1 cellular context compared by ENCODE assay signal in the genomic region with DNA sequence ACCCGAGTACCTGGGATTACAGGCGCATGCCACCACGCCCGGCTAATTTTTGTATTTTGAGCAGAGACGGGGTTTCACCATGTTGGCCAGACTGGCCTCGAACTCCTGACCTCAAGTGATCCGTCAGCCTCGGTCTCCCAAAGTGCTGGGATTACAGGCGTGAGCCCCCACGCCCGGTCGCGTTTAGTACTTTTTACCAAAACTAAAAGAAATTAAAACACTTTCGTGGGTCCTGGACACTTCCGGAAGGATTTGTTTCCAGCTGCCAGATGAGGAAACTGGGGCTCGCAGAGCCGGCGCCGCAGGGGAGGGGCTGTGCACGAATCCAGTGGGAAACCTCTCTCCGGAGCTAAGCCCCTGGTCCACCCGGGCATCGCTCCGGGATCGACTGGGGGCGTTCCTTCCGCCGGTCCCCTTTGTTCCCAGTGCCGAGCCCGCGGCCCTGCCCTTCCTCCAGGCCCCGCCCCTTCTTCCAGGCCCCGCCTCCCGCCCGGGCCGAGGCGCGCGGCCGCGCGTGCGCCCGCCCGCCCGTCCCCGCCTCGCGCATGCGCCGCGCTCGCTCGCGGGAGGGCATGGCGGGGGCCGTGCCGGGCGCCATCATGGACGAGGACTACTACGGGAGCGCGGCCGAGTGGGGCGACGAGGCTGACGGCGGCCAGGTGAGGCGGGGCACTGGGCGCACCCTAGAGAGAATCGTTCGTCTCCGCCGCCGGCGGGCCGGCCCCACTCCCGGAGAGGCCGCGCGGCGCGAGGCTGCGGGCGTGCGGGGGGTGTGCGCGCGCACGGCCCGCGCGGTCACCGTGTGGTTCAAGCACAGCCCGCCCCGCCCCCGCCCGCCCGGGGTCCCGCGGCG.
TF ChIP-seq lines count a peak whose summit lies in the region.

A gene with protein sequence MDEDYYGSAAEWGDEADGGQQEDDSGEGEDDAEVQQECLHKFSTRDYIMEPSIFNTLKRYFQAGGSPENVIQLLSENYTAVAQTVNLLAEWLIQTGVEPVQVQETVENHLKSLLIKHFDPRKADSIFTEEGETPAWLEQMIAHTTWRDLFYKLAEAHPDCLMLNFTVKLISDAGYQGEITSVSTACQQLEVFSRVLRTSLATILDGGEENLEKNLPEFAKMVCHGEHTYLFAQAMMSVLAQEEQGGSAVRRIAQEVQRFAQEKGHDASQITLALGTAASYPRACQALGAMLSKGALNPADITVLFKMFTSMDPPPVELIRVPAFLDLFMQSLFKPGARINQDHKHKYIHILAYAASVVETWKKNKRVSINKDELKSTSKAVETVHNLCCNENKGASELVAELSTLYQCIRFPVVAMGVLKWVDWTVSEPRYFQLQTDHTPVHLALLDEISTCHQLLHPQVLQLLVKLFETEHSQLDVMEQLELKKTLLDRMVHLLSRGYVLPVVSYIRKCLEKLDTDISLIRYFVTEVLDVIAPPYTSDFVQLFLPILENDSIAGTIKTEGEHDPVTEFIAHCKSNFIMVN (plus strand): TSS at position 546 of the 853 bp plus-strand sequence. CDS start 54 bp downstream, at position 600.

TF ChIP-seq in HepG2, 621 proteins besides CTCF, POLR2A, EP300 and RAD21 (continued from another document and continues in another):
- TF ChIP-seq, protein P1, sequence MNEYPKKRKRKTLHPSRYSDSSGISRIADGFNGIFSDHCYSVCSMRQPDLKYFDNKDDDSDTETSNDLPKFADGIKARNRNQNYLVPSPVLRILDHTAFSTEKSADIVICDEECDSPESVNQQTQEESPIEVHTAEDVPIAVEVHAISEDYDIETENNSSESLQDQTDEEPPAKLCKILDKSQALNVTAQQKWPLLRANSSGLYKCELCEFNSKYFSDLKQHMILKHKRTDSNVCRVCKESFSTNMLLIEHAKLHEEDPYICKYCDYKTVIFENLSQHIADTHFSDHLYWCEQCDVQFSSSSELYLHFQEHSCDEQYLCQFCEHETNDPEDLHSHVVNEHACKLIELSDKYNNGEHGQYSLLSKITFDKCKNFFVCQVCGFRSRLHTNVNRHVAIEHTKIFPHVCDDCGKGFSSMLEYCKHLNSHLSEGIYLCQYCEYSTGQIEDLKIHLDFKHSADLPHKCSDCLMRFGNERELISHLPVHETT (CRISPR knock-in tag; conservative IDR thresholded peaks at IDR 0.05): peak; percentile 83
- peak; percentile 31 for TF ChIP-seq ZMYM4 (CRISPR knock-in tag; IDR thresholded peaks at IDR 0.05)
- TF ChIP-seq NONO (IDR thresholded peaks at IDR 0.05): no peak
- TF ChIP-seq NONO (CRISPR knock-in tag; conservative IDR thresholded peaks at IDR 0.05): no peak; the same call in 1 of the 2 replicates
- TF ChIP-seq, protein P2, sequence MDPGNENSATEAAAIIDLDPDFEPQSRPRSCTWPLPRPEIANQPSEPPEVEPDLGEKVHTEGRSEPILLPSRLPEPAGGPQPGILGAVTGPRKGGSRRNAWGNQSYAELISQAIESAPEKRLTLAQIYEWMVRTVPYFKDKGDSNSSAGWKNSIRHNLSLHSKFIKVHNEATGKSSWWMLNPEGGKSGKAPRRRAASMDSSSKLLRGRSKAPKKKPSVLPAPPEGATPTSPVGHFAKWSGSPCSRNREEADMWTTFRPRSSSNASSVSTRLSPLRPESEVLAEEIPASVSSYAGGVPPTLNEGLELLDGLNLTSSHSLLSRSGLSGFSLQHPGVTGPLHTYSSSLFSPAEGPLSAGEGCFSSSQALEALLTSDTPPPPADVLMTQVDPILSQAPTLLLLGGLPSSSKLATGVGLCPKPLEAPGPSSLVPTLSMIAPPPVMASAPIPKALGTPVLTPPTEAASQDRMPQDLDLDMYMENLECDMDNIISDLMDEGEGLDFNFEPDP (CRISPR knock-in tag; conservative IDR thresholded peaks at IDR 0.05): no peak
- TF ChIP-seq, protein P3, sequence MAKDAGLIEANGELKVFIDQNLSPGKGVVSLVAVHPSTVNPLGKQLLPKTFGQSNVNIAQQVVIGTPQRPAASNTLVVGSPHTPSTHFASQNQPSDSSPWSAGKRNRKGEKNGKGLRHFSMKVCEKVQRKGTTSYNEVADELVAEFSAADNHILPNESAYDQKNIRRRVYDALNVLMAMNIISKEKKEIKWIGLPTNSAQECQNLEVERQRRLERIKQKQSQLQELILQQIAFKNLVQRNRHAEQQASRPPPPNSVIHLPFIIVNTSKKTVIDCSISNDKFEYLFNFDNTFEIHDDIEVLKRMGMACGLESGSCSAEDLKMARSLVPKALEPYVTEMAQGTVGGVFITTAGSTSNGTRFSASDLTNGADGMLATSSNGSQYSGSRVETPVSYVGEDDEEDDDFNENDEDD (CRISPR knock-in tag; IDR thresholded peaks at IDR 0.05; ENCODE audit: borderline replicate concordance): peak; percentile 82; the same call in 1 of the 2 replicates
- TF ChIP-seq ERF (CRISPR knock-in tag; IDR thresholded peaks at IDR 0.05): 0 out of 2 replicates have a peak, but pooled peaks have one; percentile 34
- TF ChIP-seq SP1 (IDR thresholded peaks at IDR 0.05): no peak
- TF ChIP-seq SP1 (CRISPR knock-in tag; IDR thresholded peaks at IDR 0.05): peak; percentile 82
- TF ChIP-seq FOXO1 (CRISPR knock-in tag; IDR thresholded peaks at IDR 0.05): peak; percentile 23; the same call in 1 of the 2 replicates
- TF ChIP-seq, protein P4, sequence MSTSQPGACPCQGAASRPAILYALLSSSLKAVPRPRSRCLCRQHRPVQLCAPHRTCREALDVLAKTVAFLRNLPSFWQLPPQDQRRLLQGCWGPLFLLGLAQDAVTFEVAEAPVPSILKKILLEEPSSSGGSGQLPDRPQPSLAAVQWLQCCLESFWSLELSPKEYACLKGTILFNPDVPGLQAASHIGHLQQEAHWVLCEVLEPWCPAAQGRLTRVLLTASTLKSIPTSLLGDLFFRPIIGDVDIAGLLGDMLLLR (CRISPR knock-in tag; IDR thresholded peaks at IDR 0.05): no peak
- peak; percentile 81 for TF ChIP-seq ZNF768 (CRISPR knock-in tag; IDR thresholded peaks at IDR 0.05)
- TF ChIP-seq, protein P5, sequence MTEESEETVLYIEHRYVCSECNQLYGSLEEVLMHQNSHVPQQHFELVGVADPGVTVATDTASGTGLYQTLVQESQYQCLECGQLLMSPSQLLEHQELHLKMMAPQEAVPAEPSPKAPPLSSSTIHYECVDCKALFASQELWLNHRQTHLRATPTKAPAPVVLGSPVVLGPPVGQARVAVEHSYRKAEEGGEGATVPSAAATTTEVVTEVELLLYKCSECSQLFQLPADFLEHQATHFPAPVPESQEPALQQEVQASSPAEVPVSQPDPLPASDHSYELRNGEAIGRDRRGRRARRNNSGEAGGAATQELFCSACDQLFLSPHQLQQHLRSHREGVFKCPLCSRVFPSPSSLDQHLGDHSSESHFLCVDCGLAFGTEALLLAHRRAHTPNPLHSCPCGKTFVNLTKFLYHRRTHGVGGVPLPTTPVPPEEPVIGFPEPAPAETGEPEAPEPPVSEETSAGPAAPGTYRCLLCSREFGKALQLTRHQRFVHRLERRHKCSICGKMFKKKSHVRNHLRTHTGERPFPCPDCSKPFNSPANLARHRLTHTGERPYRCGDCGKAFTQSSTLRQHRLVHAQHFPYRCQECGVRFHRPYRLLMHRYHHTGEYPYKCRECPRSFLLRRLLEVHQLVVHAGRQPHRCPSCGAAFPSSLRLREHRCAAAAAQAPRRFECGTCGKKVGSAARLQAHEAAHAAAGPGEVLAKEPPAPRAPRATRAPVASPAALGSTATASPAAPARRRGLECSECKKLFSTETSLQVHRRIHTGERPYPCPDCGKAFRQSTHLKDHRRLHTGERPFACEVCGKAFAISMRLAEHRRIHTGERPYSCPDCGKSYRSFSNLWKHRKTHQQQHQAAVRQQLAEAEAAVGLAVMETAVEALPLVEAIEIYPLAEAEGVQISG (CRISPR knock-in tag; IDR thresholded peaks at IDR 0.05): peak; percentile 46; the same call in 1 of the 2 replicates
- TF ChIP-seq, protein P6, sequence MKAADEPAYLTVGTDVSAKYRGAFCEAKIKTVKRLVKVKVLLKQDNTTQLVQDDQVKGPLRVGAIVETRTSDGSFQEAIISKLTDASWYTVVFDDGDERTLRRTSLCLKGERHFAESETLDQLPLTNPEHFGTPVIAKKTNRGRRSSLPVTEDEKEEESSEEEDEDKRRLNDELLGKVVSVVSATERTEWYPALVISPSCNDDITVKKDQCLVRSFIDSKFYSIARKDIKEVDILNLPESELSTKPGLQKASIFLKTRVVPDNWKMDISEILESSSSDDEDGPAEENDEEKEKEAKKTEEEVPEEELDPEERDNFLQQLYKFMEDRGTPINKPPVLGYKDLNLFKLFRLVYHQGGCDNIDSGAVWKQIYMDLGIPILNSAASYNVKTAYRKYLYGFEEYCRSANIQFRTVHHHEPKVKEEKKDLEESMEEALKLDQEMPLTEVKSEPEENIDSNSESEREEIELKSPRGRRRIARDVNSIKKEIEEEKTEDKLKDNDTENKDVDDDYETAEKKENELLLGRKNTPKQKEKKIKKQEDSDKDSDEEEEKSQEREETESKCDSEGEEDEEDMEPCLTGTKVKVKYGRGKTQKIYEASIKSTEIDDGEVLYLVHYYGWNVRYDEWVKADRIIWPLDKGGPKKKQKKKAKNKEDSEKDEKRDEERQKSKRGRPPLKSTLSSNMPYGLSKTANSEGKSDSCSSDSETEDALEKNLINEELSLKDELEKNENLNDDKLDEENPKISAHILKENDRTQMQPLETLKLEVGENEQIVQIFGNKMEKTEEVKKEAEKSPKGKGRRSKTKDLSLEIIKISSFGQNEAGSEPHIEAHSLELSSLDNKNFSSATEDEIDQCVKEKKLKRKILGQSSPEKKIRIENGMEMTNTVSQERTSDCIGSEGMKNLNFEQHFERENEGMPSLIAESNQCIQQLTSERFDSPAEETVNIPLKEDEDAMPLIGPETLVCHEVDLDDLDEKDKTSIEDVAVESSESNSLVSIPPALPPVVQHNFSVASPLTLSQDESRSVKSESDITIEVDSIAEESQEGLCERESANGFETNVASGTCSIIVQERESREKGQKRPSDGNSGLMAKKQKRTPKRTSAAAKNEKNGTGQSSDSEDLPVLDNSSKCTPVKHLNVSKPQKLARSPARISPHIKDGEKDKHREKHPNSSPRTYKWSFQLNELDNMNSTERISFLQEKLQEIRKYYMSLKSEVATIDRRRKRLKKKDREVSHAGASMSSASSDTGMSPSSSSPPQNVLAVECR (CRISPR knock-in tag; IDR thresholded peaks at IDR 0.05; ENCODE audit: borderline replicate concordance): peak; percentile 63
- no peak for TF ChIP-seq PCBP2 (optimal IDR thresholded peaks at IDR 0.05; ENCODE audit: low read depth, low read length, poor library complexity, severe bottlenecking)
- TF ChIP-seq, protein P7, sequence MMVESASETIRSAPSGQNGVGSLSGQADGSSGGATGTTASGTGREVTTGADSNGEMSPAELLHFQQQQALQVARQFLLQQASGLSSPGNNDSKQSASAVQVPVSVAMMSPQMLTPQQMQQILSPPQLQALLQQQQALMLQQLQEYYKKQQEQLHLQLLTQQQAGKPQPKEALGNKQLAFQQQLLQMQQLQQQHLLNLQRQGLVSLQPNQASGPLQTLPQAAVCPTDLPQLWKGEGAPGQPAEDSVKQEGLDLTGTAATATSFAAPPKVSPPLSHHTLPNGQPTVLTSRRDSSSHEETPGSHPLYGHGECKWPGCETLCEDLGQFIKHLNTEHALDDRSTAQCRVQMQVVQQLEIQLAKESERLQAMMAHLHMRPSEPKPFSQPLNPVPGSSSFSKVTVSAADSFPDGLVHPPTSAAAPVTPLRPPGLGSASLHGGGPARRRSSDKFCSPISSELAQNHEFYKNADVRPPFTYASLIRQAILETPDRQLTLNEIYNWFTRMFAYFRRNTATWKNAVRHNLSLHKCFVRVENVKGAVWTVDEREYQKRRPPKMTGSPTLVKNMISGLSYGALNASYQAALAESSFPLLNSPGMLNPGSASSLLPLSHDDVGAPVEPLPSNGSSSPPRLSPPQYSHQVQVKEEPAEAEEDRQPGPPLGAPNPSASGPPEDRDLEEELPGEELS (CRISPR knock-in tag; IDR thresholded peaks at IDR 0.05): peak; percentile 37; the same call in 1 of the 2 replicates
- no peak for TF ChIP-seq AKAP8 (CRISPR knock-in tag; IDR thresholded peaks at IDR 0.05)
- TF ChIP-seq ZNF879 (CRISPR knock-in tag; IDR thresholded peaks at IDR 0.05): peak; percentile 83; the same call in 1 of the 2 replicates
- no peak for TF ChIP-seq FLYWCH1 (CRISPR knock-in tag; IDR thresholded peaks at IDR 0.05)
- TF ChIP-seq GZF1 (CRISPR knock-in tag; IDR thresholded peaks at IDR 0.05): no peak
- peak; percentile 90 for TF ChIP-seq MYC (CRISPR knock-in tag; IDR thresholded peaks at IDR 0.05; ENCODE audit: borderline replicate concordance)
- TF ChIP-seq, protein P8, sequence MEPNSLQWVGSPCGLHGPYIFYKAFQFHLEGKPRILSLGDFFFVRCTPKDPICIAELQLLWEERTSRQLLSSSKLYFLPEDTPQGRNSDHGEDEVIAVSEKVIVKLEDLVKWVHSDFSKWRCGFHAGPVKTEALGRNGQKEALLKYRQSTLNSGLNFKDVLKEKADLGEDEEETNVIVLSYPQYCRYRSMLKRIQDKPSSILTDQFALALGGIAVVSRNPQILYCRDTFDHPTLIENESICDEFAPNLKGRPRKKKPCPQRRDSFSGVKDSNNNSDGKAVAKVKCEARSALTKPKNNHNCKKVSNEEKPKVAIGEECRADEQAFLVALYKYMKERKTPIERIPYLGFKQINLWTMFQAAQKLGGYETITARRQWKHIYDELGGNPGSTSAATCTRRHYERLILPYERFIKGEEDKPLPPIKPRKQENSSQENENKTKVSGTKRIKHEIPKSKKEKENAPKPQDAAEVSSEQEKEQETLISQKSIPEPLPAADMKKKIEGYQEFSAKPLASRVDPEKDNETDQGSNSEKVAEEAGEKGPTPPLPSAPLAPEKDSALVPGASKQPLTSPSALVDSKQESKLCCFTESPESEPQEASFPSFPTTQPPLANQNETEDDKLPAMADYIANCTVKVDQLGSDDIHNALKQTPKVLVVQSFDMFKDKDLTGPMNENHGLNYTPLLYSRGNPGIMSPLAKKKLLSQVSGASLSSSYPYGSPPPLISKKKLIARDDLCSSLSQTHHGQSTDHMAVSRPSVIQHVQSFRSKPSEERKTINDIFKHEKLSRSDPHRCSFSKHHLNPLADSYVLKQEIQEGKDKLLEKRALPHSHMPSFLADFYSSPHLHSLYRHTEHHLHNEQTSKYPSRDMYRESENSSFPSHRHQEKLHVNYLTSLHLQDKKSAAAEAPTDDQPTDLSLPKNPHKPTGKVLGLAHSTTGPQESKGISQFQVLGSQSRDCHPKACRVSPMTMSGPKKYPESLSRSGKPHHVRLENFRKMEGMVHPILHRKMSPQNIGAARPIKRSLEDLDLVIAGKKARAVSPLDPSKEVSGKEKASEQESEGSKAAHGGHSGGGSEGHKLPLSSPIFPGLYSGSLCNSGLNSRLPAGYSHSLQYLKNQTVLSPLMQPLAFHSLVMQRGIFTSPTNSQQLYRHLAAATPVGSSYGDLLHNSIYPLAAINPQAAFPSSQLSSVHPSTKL (CRISPR knock-in tag; IDR thresholded peaks at IDR 0.05): peak; percentile 77
- TF ChIP-seq SOX6 (IDR thresholded peaks at IDR 0.05): no peak
- peak; percentile 80 for TF ChIP-seq SOX6 (CRISPR knock-in tag; IDR thresholded peaks at IDR 0.05)
- TF ChIP-seq ZNF460 (CRISPR knock-in tag; IDR thresholded peaks at IDR 0.05; ENCODE audit: borderline replicate concordance): no peak; the same call in 1 of the 2 replicates
- peak; percentile 77; the same call in 1 of the 2 replicates for TF ChIP-seq ZBTB7A (CRISPR knock-in tag; IDR thresholded peaks at IDR 0.05)
- no peak for TF ChIP-seq CCAR2 (optimal IDR thresholded peaks at IDR 0.05; ENCODE audit: low read depth, low read length)
- TF ChIP-seq, protein P9, sequence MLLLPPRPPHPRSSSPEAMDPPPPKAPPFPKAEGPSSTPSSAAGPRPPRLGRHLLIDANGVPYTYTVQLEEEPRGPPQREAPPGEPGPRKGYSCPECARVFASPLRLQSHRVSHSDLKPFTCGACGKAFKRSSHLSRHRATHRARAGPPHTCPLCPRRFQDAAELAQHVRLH (CRISPR knock-in tag; IDR thresholded peaks at IDR 0.05; ENCODE audit: borderline replicate concordance, low read depth): peak; percentile 87; the same call in 1 of the 2 replicates
- TF ChIP-seq TEAD2 (CRISPR knock-in tag; IDR thresholded peaks at IDR 0.05): 0 out of 2 replicates have a peak, but pooled peaks have one; percentile 50
- TF ChIP-seq SOX5 (CRISPR knock-in tag; IDR thresholded peaks at IDR 0.05; ENCODE audit: borderline replicate concordance): peak; percentile 79; the same call in 1 of the 2 replicates
- peak; percentile 71 for TF ChIP-seq CBX1 (IDR thresholded peaks at IDR 0.05; ENCODE audit: low read depth)
